2 cellular contexts compared by ENCODE assay signal in genomic region chr6:97473979-97474378, GRCh38.
TF ChIP-seq lines count a peak whose summit lies in the region.

No MANE protein-coding gene starts in this region.

TF ChIP-seq in HCT116, 20 proteins besides CTCF, POLR2A, EP300 and RAD21:
- no peak for TF ChIP-seq FOSL1 (IDR thresholded peaks at IDR 0.05; ENCODE audit: low read depth)
- no peak for TF ChIP-seq TCF7L2 (IDR thresholded peaks at IDR 0.05; ENCODE audit: borderline replicate concordance, extremely low read depth, insufficient read depth, insufficient read length)
- no peak for TF ChIP-seq EZH2 (IDR thresholded peaks at IDR 0.05)
- no peak for TF ChIP-seq ZFX (IDR thresholded peaks at IDR 0.05)
- no peak for TF ChIP-seq CEBPB (IDR thresholded peaks at IDR 0.05; ENCODE audit: low read depth)
- TF ChIP-seq SP1 (IDR thresholded peaks at IDR 0.05; ENCODE audit: low read depth) = no peak
- TF ChIP-seq REST (IDR thresholded peaks at IDR 0.05; ENCODE audit: low read depth) = no peak
- TF ChIP-seq YY1 (IDR thresholded peaks at IDR 0.05; ENCODE audit: extremely low read depth, insufficient replicate concordance, low read depth, low read length) = no peak
- TF ChIP-seq EGR1 (IDR thresholded peaks at IDR 0.05; ENCODE audit: low read depth) = no peak
- TF ChIP-seq MAX (IDR thresholded peaks at IDR 0.05) = no peak
- no peak for TF ChIP-seq SRF (IDR thresholded peaks at IDR 0.05; ENCODE audit: low read depth)
- no peak for TF ChIP-seq ELF1 (IDR thresholded peaks at IDR 0.05; ENCODE audit: borderline replicate concordance, low read depth)
- no peak for TF ChIP-seq POLR2AphosphoS5 (IDR thresholded peaks at IDR 0.05; ENCODE audit: low read depth, low read length)
- no peak for TF ChIP-seq ZBTB33 (IDR thresholded peaks at IDR 0.05; ENCODE audit: extremely low read depth, insufficient replicate concordance, low read length)
- no peak for TF ChIP-seq CBX3 (IDR thresholded peaks at IDR 0.05; ENCODE audit: low read depth)
- no peak for TF ChIP-seq ZNF274 (IDR thresholded peaks at IDR 0.05; ENCODE audit: low read depth, low read length)
- no peak for TF ChIP-seq SIN3A (IDR thresholded peaks at IDR 0.05; ENCODE audit: low read depth)
- TF ChIP-seq JUND (IDR thresholded peaks at IDR 0.05) = no peak
- no peak for TF ChIP-seq ATF3 (IDR thresholded peaks at IDR 0.05)
TF ChIP-seq in HCT116: peak in this region for 0.

TF ChIP-seq in H1, 55 proteins besides CTCF, POLR2A, EP300 and RAD21:
- no peak for TF ChIP-seq FOSL1 (IDR thresholded peaks at IDR 0.05; ENCODE audit: insufficient read depth, low read depth, low read length)
